In the genomic region with DNA sequence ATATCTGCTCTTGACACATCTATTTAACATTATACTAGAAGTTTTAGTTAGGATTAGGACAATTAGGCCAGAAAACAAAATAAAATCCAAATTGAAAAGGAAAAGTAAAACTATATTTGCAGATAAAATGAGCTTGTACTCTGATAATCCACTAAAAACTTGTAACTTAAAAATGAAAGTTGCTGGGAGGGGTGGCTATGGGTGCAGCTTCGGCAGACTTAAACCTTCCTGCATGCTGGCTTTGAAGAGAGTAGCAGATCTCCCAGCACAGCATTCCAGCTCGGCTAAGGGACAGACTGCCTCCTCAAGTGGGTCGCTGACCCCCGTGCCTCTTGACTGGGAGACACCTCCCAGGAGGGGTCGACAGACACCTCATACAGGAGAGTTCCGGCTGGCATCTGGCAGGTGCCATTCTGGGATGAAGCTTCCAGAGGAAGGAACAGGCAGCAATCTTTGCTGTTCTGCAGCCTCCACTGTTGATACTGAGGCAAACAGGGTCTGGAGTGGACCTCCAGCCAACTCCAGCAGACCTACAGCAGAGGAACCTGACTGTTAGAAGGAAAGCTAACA, we compare ENCODE assay signal across 31 cellular contexts.
"Had no signal": no experiment of that assay in that cellular context is flagged by ENCODE, and none has a peak within 500 bp of the region (broad histone marks: within the 10 kb centered on the region; RNA-seq: fewer than 3 reads in every experiment).

No MANE protein-coding gene starts in this region.

- FAIRE-seq: colon had no signal

- DNase-seq: activated CD4-positive, alpha-beta memory T cell treated with anti-CD3 and anti-CD28 coated beads for 36 hours; activated CD4-positive, alpha-beta T cell treated with anti-CD3 and anti-CD28 coated beads for 36 hours; activated CD4-positive, alpha-beta T cell treated with anti-CD3 and anti-CD28 coated beads, Interleukin-2, amount 10 ng/mL, durations not matched to agents 24 days and 14 days; activated CD4-positive, CD25-positive, alpha-beta regulatory T cell; activated CD4-positive, CD25-positive, alpha-beta regulatory T cell treated with anti-CD3 and anti-CD28 coated beads, Interleukin-2, amount 50 U/mL, for 72 hours; activated CD8-positive, alpha-beta memory T cell treated with anti-CD3 and anti-CD28 coated beads, Interleukin-2, amount 10 ng/mL, durations not matched to agents 7 days and 5 days; activated CD8-positive, alpha-beta memory T cell treated with anti-CD3 and anti-CD28 coated beads, Interleukin-2, amount 50 U/mL, for 4 hours; activated CD8-positive, alpha-beta T cell treated with anti-CD3 and anti-CD28 coated beads, Interleukin-2, amount 10 ng/mL, durations not matched to agents 7 days and 5 days; activated effector memory CD4-positive, alpha-beta T cell treated with anti-CD3 and anti-CD28 coated beads, Interleukin-2, amount 50 U/mL, for 16 hours; activated naive CD4-positive, alpha-beta T cell treated with anti-CD3 and anti-CD28 coated beads for 36 hours; activated naive CD8-positive, alpha-beta T cell treated with anti-CD3 and anti-CD28 coated beads for 36 hours; activated naive CD8-positive, alpha-beta T cell treated with anti-CD3 and anti-CD28 coated beads, Interleukin-2, amount 50 U/mL, for 24 hours; activated T-cell treated with anti-CD3 and anti-CD28 coated beads, Interleukin-2, amount 50 U/mL, for 1 hour; activated T-cell treated with anti-CD3 and anti-CD28 coated beads, Interleukin-2, amount 50 U/mL, for 48 hours; adrenal gland; amygdala; body of pancreas; caudate nucleus; cortex of kidney; dermis blood vessel endothelial cell; effector CD4-positive, alpha-beta T cell; effector memory CD8-positive, alpha-beta T cell; erythroblast; foreskin keratinocyte; gastrocnemius medialis; glutamatergic neuron; heart left ventricle; T-helper 9 cell; WERI-Rb-1 had no signal

- ATAC-seq: activated CD4-positive, alpha-beta T cell treated with anti-CD3 and anti-CD28 coated beads for 36 hours; activated CD8-positive, alpha-beta memory T cell treated with anti-CD3 and anti-CD28 coated beads, Interleukin-2, amount 10 ng/mL, durations not matched to agents 7 days and 5 days; activated CD8-positive, alpha-beta T cell treated with anti-CD3 and anti-CD28 coated beads, Interleukin-2, amount 10 ng/mL, durations not matched to agents 7 days and 5 days; activated naive CD8-positive, alpha-beta T cell treated with anti-CD3 and anti-CD28 coated beads, Interleukin-2, amount 50 U/mL, for 24 hours; body of pancreas; effector memory CD8-positive, alpha-beta T cell; foreskin keratinocyte; gastrocnemius medialis; heart left ventricle had no signal

- H3K27ac ChIP-seq: adrenal gland, body of pancreas, esophagus muscularis mucosa, foreskin keratinocyte, gastrocnemius medialis, heart left ventricle, WERI-Rb-1 had no signal

- H3K27me3 ChIP-seq: adrenal gland, body of pancreas, esophagus muscularis mucosa, foreskin keratinocyte, gastrocnemius medialis, heart left ventricle had no signal

- H3K36me3 ChIP-seq: adrenal gland, esophagus muscularis mucosa, gastrocnemius medialis, heart left ventricle, WERI-Rb-1 had no signal

- H3K4me1 ChIP-seq: adrenal gland, body of pancreas, esophagus muscularis mucosa, foreskin keratinocyte, gastrocnemius medialis, heart left ventricle had no signal

- H3K4me3 ChIP-seq: adrenal gland, body of pancreas, esophagus muscularis mucosa, gastrocnemius medialis, heart left ventricle had no signal

- H3K9me3 ChIP-seq: body of pancreas, gastrocnemius medialis had no signal
